16 cellular contexts compared by ENCODE assay signal in the genomic region with DNA sequence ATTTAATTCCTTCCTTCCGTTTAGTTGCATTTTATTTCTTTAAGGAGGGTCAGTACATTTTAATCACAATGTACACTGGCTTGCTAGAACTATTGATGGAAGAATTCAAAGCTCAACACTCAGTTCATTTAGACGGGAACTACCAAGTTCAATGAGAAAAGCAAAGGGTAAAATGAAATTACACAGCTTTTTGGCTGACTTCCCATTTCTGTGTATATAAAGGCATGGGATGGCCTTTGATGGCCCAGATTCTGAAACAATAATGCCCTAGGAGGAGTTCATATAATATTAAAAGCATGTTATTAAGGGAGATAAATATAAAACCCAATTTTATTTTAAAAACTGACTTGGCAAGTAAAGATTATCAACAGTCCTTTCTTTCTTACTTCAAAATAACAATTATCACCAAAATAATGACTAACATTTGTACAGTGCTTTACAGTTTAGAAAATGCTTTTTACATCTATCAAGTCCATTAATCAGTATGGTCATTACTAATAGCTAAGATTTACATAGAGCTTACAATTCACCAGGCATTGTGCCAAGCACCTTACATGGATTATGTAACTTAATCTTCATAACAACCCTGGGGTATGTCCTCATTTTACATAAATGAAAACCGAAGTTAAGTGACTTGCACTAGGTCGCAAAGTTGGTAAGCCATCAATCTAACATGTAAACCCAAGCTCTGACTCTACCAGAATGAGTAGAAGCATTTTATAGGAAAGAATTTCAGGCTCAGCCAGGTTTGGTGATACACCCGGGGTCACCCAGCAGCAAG.
"Had no signal": no experiment of that assay in that cellular context is flagged by ENCODE, and none has a peak within 500 bp of the region (broad histone marks: within the 10 kb centered on the region; RNA-seq: fewer than 3 reads in every experiment).

No MANE protein-coding gene starts in this region.

- H3K9me3 ChIP-seq: heart left ventricle, tibial artery, uterus had no signal

- H3K79me2 ChIP-seq: parathyroid adenoma had no signal

- H3K27ac ChIP-seq: breast epithelium, heart left ventricle, parathyroid adenoma, skin epidermis, tibial artery, uterus had no signal

- H2AFZ ChIP-seq: parathyroid adenoma had no signal

- H3K4me1 ChIP-seq: breast epithelium, heart left ventricle, parathyroid adenoma, tibial artery, uterus had no signal

- H3K36me3 ChIP-seq: breast epithelium, heart left ventricle, tibial artery, uterus had no signal

- H3K27me3 ChIP-seq: breast epithelium, heart left ventricle, tibial artery, uterus had no signal

- DNase-seq: activated CD4-positive, alpha-beta memory T cell treated with anti-CD3 and anti-CD28 coated beads, Interleukin-2, amount 10 ng/mL, durations not matched to agents 7 days and 5 days; activated CD4-positive, alpha-beta T cell treated with anti-CD3 and anti-CD28 coated beads for 1 hour; activated gamma-delta T cell; activated naive CD8-positive, alpha-beta T cell treated with anti-CD3 and anti-CD28 coated beads for 36 hours; activated T-cell treated with anti-CD3 and anti-CD28 coated beads, Interleukin-2, amount 50 U/mL, for 48 hours; anterior cingulate cortex; foreskin melanocyte; heart left ventricle; left colon; naive B cell; retina; tibial artery; uterus had no signal

- H3K9ac ChIP-seq: parathyroid adenoma had no signal

- H3K4me3 ChIP-seq: breast epithelium, heart left ventricle, skin epidermis, tibial artery, uterus had no signal
